20 cellular contexts compared by ENCODE assay signal in the genomic region with DNA sequence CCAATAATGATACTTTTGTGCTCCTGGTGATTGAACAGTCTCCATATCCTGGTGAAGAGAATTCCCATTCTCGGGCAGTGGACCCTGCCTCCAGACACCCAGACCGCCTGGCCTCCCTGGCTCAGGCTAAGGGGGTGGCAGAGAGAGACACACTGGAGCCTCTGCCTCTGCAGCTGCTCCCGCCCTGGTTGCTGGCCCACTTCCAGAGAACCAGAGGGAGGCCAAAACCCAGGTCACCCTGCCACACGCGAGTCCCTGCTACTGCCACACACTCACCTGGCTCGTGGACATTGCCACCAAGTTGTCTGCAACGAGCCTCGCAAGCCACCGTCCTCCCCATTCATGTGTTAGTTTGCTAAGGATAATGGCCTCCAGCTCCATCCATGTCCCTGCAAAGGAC.
"Had no signal": no experiment of that assay in that cellular context is flagged by ENCODE, and none has a peak within 500 bp of the region (broad histone marks: within the 10 kb centered on the region; RNA-seq: fewer than 3 reads in every experiment).

No MANE protein-coding gene starts in this region.

- H3K9me3 ChIP-seq: MG63, SJSA1 had no signal

- H3K36me3 ChIP-seq: MG63, SJSA1 had no signal

- H3K4me1 ChIP-seq: SJSA1 had no signal

- DNase-seq: IMR-90, Karpas-422, KG1, MG63, NCI-H1092 treated with DMSO at 0.1 percent for 48 hours, NCI-H1436, NCI-H187, NCI-H2029, NCI-H2081 treated with DMSO at 0.1 percent for 48 hours, NCI-H2171, NCI-H226, NCI-H446, NCI-H510A, NCI-H524 treated with DMSO at 0.1 percent for 48 hours, NCI-H69, NCI-H774, Right ventricle myocardium superior, RPMI8226 had no signal

- H3K27me3 ChIP-seq: MG63, SJSA1 had no signal

- H3K27ac ChIP-seq: SJSA1, SK-N-MC had no signal

- H3K4me3 ChIP-seq: MG63, SJSA1, SK-N-MC had no signal
